Comparison of ENCODE assay signal across 15 cellular contexts in the genomic region with DNA sequence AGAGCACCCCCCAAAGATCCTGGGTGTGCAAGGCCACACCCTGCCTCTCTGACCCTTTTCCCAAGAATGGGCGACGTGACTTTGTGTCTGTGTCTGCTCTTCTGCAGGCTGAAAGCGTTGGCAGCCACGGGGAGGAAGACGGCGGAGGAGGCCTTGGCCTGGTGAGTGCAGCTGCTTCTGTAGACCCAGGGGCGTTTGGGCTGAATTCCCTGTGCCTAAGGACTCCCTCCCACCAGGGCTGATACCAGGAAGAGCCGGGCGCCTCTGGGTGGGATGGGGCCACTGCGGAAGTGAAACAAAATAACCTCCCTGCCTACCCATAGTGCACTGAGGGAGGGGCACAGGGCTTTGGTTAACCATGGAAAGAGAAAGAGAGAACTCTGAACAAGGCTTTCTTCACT. TPM values are rescaled to one million over a fixed set of nuclear protein-coding genes. Genes with fewer than 3 reads are reported as not detected.
DNase-seq lines count a peak whose midpoint lies in the region; ATAC-seq, FAIRE-seq and TF ChIP-seq lines count a peak whose summit lies in the region.
"Had no signal": no experiment of that assay in that cellular context is flagged by ENCODE, and none has a peak within 500 bp of the region (broad histone marks: within the 10 kb centered on the region; RNA-seq: fewer than 3 reads in every experiment).

No MANE protein-coding gene starts in this region.

- H3K36me3 ChIP-seq in esophagus squamous epithelium (no peaks in the 10 kb centered on the region), transverse colon (no peaks in the 10 kb centered on the region), WERI-Rb-1 (no peaks in the 10 kb centered on the region)

- H3K27me3 ChIP-seq in esophagus squamous epithelium (peaks cover 0 to 20% (median 0%) of the 10 kb centered on the region in 4 donors), transverse colon (no peaks in the 10 kb centered on the region), WERI-Rb-1 (ENCODE audit: insufficient read depth, low read depth, severe bottlenecking) (no peaks in the 10 kb centered on the region)

- peak overlapping the region in 3 of 4 donors; percentile 17 to 28 (median 18) for H3K4me3 ChIP-seq in esophagus squamous epithelium
- H3K4me3 ChIP-seq in transverse colon = peak overlapping the region in 1 of 4 donors; percentile 29
- no peak overlapping the region for H3K4me3 ChIP-seq in WERI-Rb-1 (ENCODE audit: low read depth, low read length)

- TF ChIP-seq EP300 in transverse colon (IDR thresholded peaks at IDR 0.05; ENCODE audit: low read depth) = no peak

- TF ChIP-seq POLR2A in esophagus squamous epithelium (IDR thresholded peaks at IDR 0.05) (no peak), transverse colon (IDR thresholded peaks at IDR 0.05) (no peak), H54 (IDR thresholded peaks at IDR 0.05; ENCODE audit: low read depth, low read length) (no peak)

- H3K9me3 ChIP-seq in esophagus squamous epithelium = no peaks in the 10 kb centered on the region
- no peaks in the 10 kb centered on the region for H3K9me3 ChIP-seq in transverse colon
- peaks cover 8% of the 10 kb centered on the region for H3K9me3 ChIP-seq in WERI-Rb-1 (ENCODE audit: severe bottlenecking)

- no peaks in the 10 kb centered on the region for H3K4me1 ChIP-seq in esophagus squamous epithelium
- no peaks in the 10 kb centered on the region for H3K4me1 ChIP-seq in transverse colon

- DNase-seq in activated T-cell treated with anti-CD3 and anti-CD28 coated beads for 48 hours (ENCODE audit: low read depth) (peak; percentile 54), activated T-cell treated with anti-CD3 and anti-CD28 coated beads for 4 hours (no peak), esophagus squamous epithelium (lab: John Stamatoyannopoulos, UW) (no peak), transverse colon (peak; percentile 20), WERI-Rb-1 (no peak), H54 (ENCODE audit: insufficient read length, low spot score) (no peak)
- peak; percentile 55 for DNase-seq in activated T-cell treated with anti-CD3 and anti-CD28 coated beads, Interleukin-2, amount 50 U/mL, for 1 hour
- DNase-seq: ACHN, amygdala, hypothalamus, mesendoderm, NCI-H1436 had no signal

- FAIRE-seq in H54 (lab: Jason Lieb, UNC) = no peak
- FAIRE-seq: endometrium had no signal

- no peak for ATAC-seq in HG02973 (IDR thresholded peaks at IDR 0.05; ENCODE audit: unreplicated experiment)

- WGBS in esophagus squamous epithelium, 2 donors = 51 to 63% methylated on average over 7 to 9 of the region's 10 CpGs
- WGBS in transverse colon (ENCODE audit: low coverage in 1 of 2), 2 donors = 40 to 70% methylated on average over 1 to 10 of the region's 10 CpGs

- H3K27ac ChIP-seq in esophagus squamous epithelium = peak overlapping the region in 3 of 4 donors; percentile 15 to 45 (median 34)
- peak overlapping the region; percentile 28 to 49 (median 34) for H3K27ac ChIP-seq in transverse colon
- H3K27ac ChIP-seq in WERI-Rb-1 = no peak overlapping the region

- intact Hi-C loops in esophagus squamous epithelium (cut with DNase I) = no loop called here
- intact Hi-C loops in transverse colon (cut with DNase I; ENCODE audit: low total_unique reads) = no loop called here

- TF ChIP-seq CTCF in esophagus squamous epithelium (IDR thresholded peaks at IDR 0.05) = no peak
- TF ChIP-seq CTCF in transverse colon (IDR thresholded peaks at IDR 0.05) = no peak
- TF ChIP-seq CTCF in WERI-Rb-1 (IDR thresholded peaks at IDR 0.05; ENCODE audit: low read depth, low read length) = no peak

- in situ Hi-C loops in transverse colon (cut with MboI; ENCODE audit: low pct_ligation_motif_present in 1 of 4, low pct_unique_long_range_greater_than_20kb in 1 of 4, low sequenced_read_pairs in 3 of 4) = no loop called here

RNA-seq across cellular contexts. Expression of a gene that starts 2.5 kb away (rescaled TPM):
- 1 to 10 TPM in 1 of 4 donors, under 1 TPM in 3; 0.57 to 1.9 (median 0.73) TPM for total RNA-seq in esophagus squamous epithelium
- total RNA-seq in transverse colon = 1 to 10 TPM in 1 of 4 donors, under 1 TPM in 2, not detected in 1; 0.37 to 3.0 (median 0.82) TPM
- total RNA-seq: Daoy had no signal

RNA-seq across cellular contexts. Expression of a gene that starts 10.3 kb away (rescaled TPM):
- under 1 TPM in 1 of 4 donors, not detected in 3; 0.09 TPM for total RNA-seq in esophagus squamous epithelium
- 1 to 10 TPM in 1 of 4 donors, under 1 TPM in 1, not detected in 2; 0.68 to 1.3 TPM for total RNA-seq in transverse colon

RNA-seq across cellular contexts. Expression of a gene that starts 39.9 kb away (rescaled TPM):
- not detected for total RNA-seq in esophagus squamous epithelium
- total RNA-seq in transverse colon = 10 to 100 TPM in 2 of 4 donors, 1 to 10 TPM in 1, not detected in 1; 8.6 to 45.3 (median 25.8) TPM
- total RNA-seq: Daoy had no signal

RNA-seq across cellular contexts. Expression of a gene that starts 55.4 kb away (rescaled TPM):
- 1 to 10 TPM in 1 of 4 donors, not detected in 3; 1.7 TPM for total RNA-seq in esophagus squamous epithelium
- under 1 TPM in 1 of 4 donors, not detected in 3; 0.68 TPM for total RNA-seq in transverse colon
- total RNA-seq: Daoy had no signal

Comparison
In these comparisons a context has a peak if more than half of its experiments do, and no peak if none do; other contexts are left out.
1. DNase-seq: peak in activated T-cell treated with anti-CD3 and anti-CD28 coated beads for 48 hours (single experiment), activated T-cell treated with anti-CD3 and anti-CD28 coated beads, Interleukin-2, amount 50 U/mL, for 1 hour (single experiment) and transverse colon (single experiment); none in activated T-cell treated with anti-CD3 and anti-CD28 coated beads for 4 hours (single experiment), esophagus squamous epithelium (single experiment), WERI-Rb-1 (single experiment) and H54 (single experiment).